19 cellular contexts compared by ENCODE assay signal in genomic region chr12:128856791-128857078, GRCh38. TPM values are rescaled to one million over a fixed set of nuclear protein-coding genes. Genes with fewer than 3 reads are reported as not detected.
"Had no signal": no experiment of that assay in that cellular context is flagged by ENCODE, and none has a peak within 500 bp of the region (broad histone marks: within the 10 kb centered on the region; RNA-seq: fewer than 3 reads in every experiment).

No MANE protein-coding gene starts in this region.

- ATAC-seq: gastrocnemius medialis, left lobe of liver had no signal

- H3K4me3 ChIP-seq: esophagus muscularis mucosa, gastrocnemius medialis, heart right ventricle, lung, right atrium auricular region, tibial artery, upper lobe of right lung, vagina had no signal

- H3K27ac ChIP-seq: epithelial cell of prostate, esophagus muscularis mucosa, gastrocnemius medialis, right atrium auricular region, tibial artery, upper lobe of right lung, vagina had no signal

- H3K36me3 ChIP-seq: esophagus muscularis mucosa, gastrocnemius medialis, heart right ventricle, right atrium auricular region, tibial artery, upper lobe of right lung, vagina had no signal

- H3K27ac Mint-ChIP-seq: naive thymus-derived CD4-positive, alpha-beta T cell; nephron progenitor cell had no signal

- H3K4me1 ChIP-seq: gastrocnemius medialis, upper lobe of right lung, vagina had no signal

- H3K4me3 Mint-ChIP-seq: naive thymus-derived CD4-positive, alpha-beta T cell; nephron progenitor cell had no signal

- H3K9me3 ChIP-seq: esophagus muscularis mucosa, gastrocnemius medialis, heart right ventricle, right atrium auricular region, tibial artery, upper lobe of right lung, vagina had no signal

- DNase-seq: cortex of kidney; effector memory CD4-positive, alpha-beta T cell; gastrocnemius medialis; heart right ventricle; islet precursor cell; mesenchymal stem cell; naive thymus-derived CD4-positive, alpha-beta T cell; nephron progenitor cell; small intestine; stimulated activated CD4-positive, alpha-beta T cell treated with anti-CD3 and anti-CD28 coated beads, Interleukin-2, amount 100 ng/mL, for 48 hours; stimulated activated naive CD4-positive, alpha-beta T cell treated with Interleukin-2 at 50 U/mL for 16 hours; tibial artery; upper lobe of right lung had no signal

- H3K27me3 ChIP-seq: vagina had no signal

RNA-seq across cellular contexts. Expression of gene GLT1D1, which starts 3.5 kb away (rescaled TPM):
- polyA plus RNA-seq: naive thymus-derived CD4-positive, alpha-beta T cell had no signal
